22 cellular contexts compared by ENCODE assay signal in genomic region chr9:112387115-112387514, GRCh38. TPM values are rescaled to one million over a fixed set of nuclear protein-coding genes. Genes with fewer than 3 reads are reported as not detected.
DNase-seq lines count a peak whose midpoint lies in the region; ATAC-seq and TF ChIP-seq lines count a peak whose summit lies in the region.
"Had no signal": no experiment of that assay in that cellular context is flagged by ENCODE, and none has a peak within 500 bp of the region (broad histone marks: within the 10 kb centered on the region; RNA-seq: fewer than 3 reads in every experiment).

No MANE protein-coding gene starts in this region.

- peaks cover 24% of the 10 kb centered on the region for H3K4me1 Mint-ChIP-seq in activated CD8-positive, alpha-beta memory T cell treated with anti-CD3 and anti-CD28 coated beads, Interleukin-2, amount 10 ng/mL, durations not matched to agents 7 days and 5 days
- H3K4me1 Mint-ChIP-seq in CD8-positive, alpha-beta T cell (ENCODE audit: low read depth) = peaks cover 30% of the 10 kb centered on the region
- peaks cover 8 to 10% of the 10 kb centered on the region in 2 donors for H3K4me1 Mint-ChIP-seq in effector memory CD8-positive, alpha-beta T cell (ENCODE audit: low read depth in 2 of 2)

- DNase-seq in activated CD8-positive, alpha-beta memory T cell treated with anti-CD3 and anti-CD28 coated beads, Interleukin-2, amount 10 ng/mL, durations not matched to agents 7 days and 5 days = peak; percentile 55
- no peak for DNase-seq in activated CD8-positive, alpha-beta memory T cell treated with anti-CD3 and anti-CD28 coated beads for 24 hours
- no peak for DNase-seq in CD8-positive, alpha-beta T cell
- DNase-seq in effector memory CD8-positive, alpha-beta T cell = no peak
- DNase-seq in SK-N-SH = no peak
- DNase-seq: 8988T; ACHN; AML-193; BE2C; Calu3; CD4-positive, alpha-beta T cell; COR-L47; DMS53; DMS79 treated with DMSO at 0.1 percent for 48 hours; GF-D8; GOT3; HFFc6 had no signal

- TF ChIP-seq CTCF in CD8-positive, alpha-beta T cell (IDR thresholded peaks at IDR 0.05) = no peak
- no peak for TF ChIP-seq CTCF in SK-N-SH (IDR thresholded peaks at IDR 0.05)

- no peaks in the 10 kb centered on the region for H3K9me2 ChIP-seq in SK-N-SH

- no peak overlapping the region for H3K27ac ChIP-seq in CD8-positive, alpha-beta T cell (ENCODE audit: low read depth, low read length)
- H3K27ac ChIP-seq in SK-N-SH (ENCODE audit: low read depth in 2 of 2, low read length in 1 of 2) = no peak overlapping the region
- H3K27ac ChIP-seq: A549; BLaER1 treated with 17β-estradiol and CSF1 and Interleukin-3, amounts not matched to agents 10 nM and 100 nM had no signal

- no peaks in the 10 kb centered on the region for H3K27me3 Mint-ChIP-seq in activated CD8-positive, alpha-beta memory T cell treated with anti-CD3 and anti-CD28 coated beads, Interleukin-2, amount 10 ng/mL, durations not matched to agents 7 days and 5 days
- no peaks in the 10 kb centered on the region for H3K27me3 Mint-ChIP-seq in CD8-positive, alpha-beta T cell (ENCODE audit: low read depth)
- H3K27me3 Mint-ChIP-seq in effector memory CD8-positive, alpha-beta T cell = no peaks in the 10 kb centered on the region
- H3K27me3 Mint-ChIP-seq: CD4-positive, alpha-beta T cell had no signal

- no peak for TF ChIP-seq EP300 in SK-N-SH (IDR thresholded peaks at IDR 0.05; ENCODE audit: borderline replicate concordance in 1 of 2, low read depth in 1 of 2, low read length in 1 of 2)

- POLR2A ChIA-PET in CD8-positive, alpha-beta T cell (lab: Charles Lee) = no interaction called here
- POLR2A ChIA-PET in SK-N-SH (lab: Yijun Ruan, JAX) = no interaction called here

- H4K20me1 ChIP-seq in SK-N-SH (ENCODE audit: insufficient read depth) = no peaks in the 10 kb centered on the region
- H4K20me1 ChIP-seq: BLaER1 treated with 17β-estradiol and CSF1 and Interleukin-3, amounts not matched to agents 10 nM and 100 nM had no signal

- no peak for TF ChIP-seq RAD21 in SK-N-SH (IDR thresholded peaks at IDR 0.05; ENCODE audit: low read length)

- peak; percentile 49 for ATAC-seq in activated CD8-positive, alpha-beta memory T cell treated with anti-CD3 and anti-CD28 coated beads, Interleukin-2, amount 10 ng/mL, durations not matched to agents 7 days and 5 days
- ATAC-seq in CD8-positive, alpha-beta T cell = peak; percentile 38
- ATAC-seq in effector memory CD8-positive, alpha-beta T cell (replicated peaks) = peak; percentile 73
- no peak for ATAC-seq in HG03025 (IDR thresholded peaks at IDR 0.05; ENCODE audit: low FRiP score, unreplicated experiment)
- ATAC-seq: A549 had no signal

- H3K27ac Mint-ChIP-seq in activated CD8-positive, alpha-beta memory T cell treated with anti-CD3 and anti-CD28 coated beads, Interleukin-2, amount 10 ng/mL, durations not matched to agents 7 days and 5 days = no peak overlapping the region
- no peak overlapping the region for H3K27ac Mint-ChIP-seq in CD8-positive, alpha-beta T cell
- no peak overlapping the region for H3K27ac Mint-ChIP-seq in effector memory CD8-positive, alpha-beta T cell
- H3K27ac Mint-ChIP-seq: CD4-positive, alpha-beta T cell; HFFc6 had no signal

- H3K9me3 Mint-ChIP-seq in activated CD8-positive, alpha-beta memory T cell treated with anti-CD3 and anti-CD28 coated beads, Interleukin-2, amount 10 ng/mL, durations not matched to agents 7 days and 5 days (ENCODE audit: low read depth) = no peaks in the 10 kb centered on the region
- no peaks in the 10 kb centered on the region for H3K9me3 Mint-ChIP-seq in CD8-positive, alpha-beta T cell
- H3K9me3 Mint-ChIP-seq in effector memory CD8-positive, alpha-beta T cell = no peaks in the 10 kb centered on the region
- H3K9me3 Mint-ChIP-seq: CD4-positive, alpha-beta T cell; HFFc6 had no signal

- CTCF ChIA-PET in activated CD8-positive, alpha-beta memory T cell treated with anti-CD3 and anti-CD28 coated beads, Interleukin-2, amount 10 ng/mL, durations not matched to agents 7 days and 5 days (lab: Charles Lee) = no interaction called here
- CTCF ChIA-PET in CD8-positive, alpha-beta T cell (lab: Charles Lee) = no interaction called here
- CTCF ChIA-PET in SK-N-SH (lab: Yijun Ruan, JAX) = interaction anchor here (1.3 kb wide), 1 partner anchor 20 kb away, joined by 3 read pairs; no protein-coding TSS in a partner anchor

- H3K36me3 ChIP-seq in CD8-positive, alpha-beta T cell (ENCODE audit: insufficient read depth, low read length) = no peaks in the 10 kb centered on the region
- peaks cover 0 to 19% of the 10 kb centered on the region in 2 experiments for H3K36me3 ChIP-seq in SK-N-SH (replicated peaks in 1 of 2; ENCODE audit: control insufficient read depth in 1 of 2, insufficient read depth in 2 of 2, low read length in 1 of 2)
- H3K36me3 ChIP-seq: BE2C, HAP-1 had no signal

- no peaks in the 10 kb centered on the region for H3K9me3 ChIP-seq in CD8-positive, alpha-beta T cell (ENCODE audit: low read length)
- H3K9me3 ChIP-seq in SK-N-SH = no peaks in the 10 kb centered on the region
- H3K9me3 ChIP-seq: A549, BE2C, HAP-1 had no signal

- no peak overlapping the region for H3K4me2 ChIP-seq in SK-N-SH
- H3K4me2 ChIP-seq: A549; BLaER1 treated with 17β-estradiol and CSF1 and Interleukin-3, amounts not matched to agents 10 nM and 100 nM had no signal

- 97% methylated on average over 3 of the region's 3 CpGs for WGBS in SK-N-SH (ENCODE audit: low lambda C conversion rate)

- H3K4me3 Mint-ChIP-seq in activated CD8-positive, alpha-beta memory T cell treated with anti-CD3 and anti-CD28 coated beads, Interleukin-2, amount 10 ng/mL, durations not matched to agents 7 days and 5 days = no peak overlapping the region
- no peak overlapping the region for H3K4me3 Mint-ChIP-seq in CD8-positive, alpha-beta T cell
- H3K4me3 Mint-ChIP-seq in effector memory CD8-positive, alpha-beta T cell = no peak overlapping the region
- H3K4me3 Mint-ChIP-seq: CD14-positive monocyte; CD4-positive, alpha-beta T cell; HFFc6 had no signal

- peaks cover 3% of the 10 kb centered on the region for H3F3A ChIP-seq in SK-N-SH (replicated peaks; ENCODE audit: insufficient read depth)

- no peak overlapping the region for H3K4me3 ChIP-seq in CD8-positive, alpha-beta T cell (ENCODE audit: low read depth, low read length)
- H3K4me3 ChIP-seq in SK-N-SH (ENCODE audit: low read depth in 2 of 2, low read length in 1 of 2) = no peak overlapping the region
- H3K4me3 ChIP-seq: A549; BLaER1 treated with 17β-estradiol and CSF1 and Interleukin-3, amounts not matched to agents 10 nM and 100 nM; HAP-1 had no signal

- H3K4me1 ChIP-seq in CD8-positive, alpha-beta T cell (ENCODE audit: insufficient read depth, low read length) = no peaks in the 10 kb centered on the region
- peaks cover 0 to 9% of the 10 kb centered on the region in 2 experiments; a peak in 2 of 4 replicates for H3K4me1 ChIP-seq in SK-N-SH (ENCODE audit: control insufficient read depth in 1 of 2, insufficient read depth in 2 of 2, low read depth in 1 of 2, low read length in 1 of 2)
- H3K4me1 ChIP-seq: BE2C had no signal

- peaks cover 83% of the 10 kb centered on the region for H3K79me2 ChIP-seq in SK-N-SH (ENCODE audit: insufficient read depth)

- H3K27me3 ChIP-seq in CD8-positive, alpha-beta T cell (ENCODE audit: insufficient read depth, low read length) = no peaks in the 10 kb centered on the region
- no peaks in the 10 kb centered on the region for H3K27me3 ChIP-seq in SK-N-SH (ENCODE audit: insufficient read depth)
- H3K27me3 ChIP-seq: BE2C; BLaER1 treated with 17β-estradiol and CSF1 and Interleukin-3, amounts not matched to agents 10 nM and 100 nM had no signal

- H3K9ac ChIP-seq in SK-N-SH = no peak overlapping the region
- H3K9ac ChIP-seq: BLaER1 treated with 17β-estradiol and CSF1 and Interleukin-3, amounts not matched to agents 10 nM and 100 nM had no signal

- H2AFZ ChIP-seq in SK-N-SH (ENCODE audit: low read depth) = no peak overlapping the region

- H3K36me3 Mint-ChIP-seq in activated CD8-positive, alpha-beta memory T cell treated with anti-CD3 and anti-CD28 coated beads, Interleukin-2, amount 10 ng/mL, durations not matched to agents 7 days and 5 days = peaks cover 1% of the 10 kb centered on the region
- H3K36me3 Mint-ChIP-seq in CD8-positive, alpha-beta T cell = peaks cover 2% of the 10 kb centered on the region
- peaks cover 4% of the 10 kb centered on the region for H3K36me3 Mint-ChIP-seq in effector memory CD8-positive, alpha-beta T cell (ENCODE audit: insufficient read depth)

- intact Hi-C loops in CD8-positive, alpha-beta T cell (cut with DNase I, micrococcal nuclease) = no loop called here

TF ChIP-seq in SK-N-SH, 30 proteins besides CTCF, POLR2A, EP300 and RAD21 (continues in another document):
- no peak for TF ChIP-seq IRF3 (IDR thresholded peaks at IDR 0.05; ENCODE audit: low read depth, low read length)
- no peak for TF ChIP-seq FOSL2 (IDR thresholded peaks at IDR 0.05; ENCODE audit: borderline replicate concordance, low read depth)
- TF ChIP-seq USF2 (IDR thresholded peaks at IDR 0.05; ENCODE audit: borderline replicate concordance, low read depth, low read length) = no peak

RNA-seq across cellular contexts. Expression of gene HSDL2, which starts 7.2 kb away (rescaled TPM):
- 10 to 100 TPM; 18.2 to 19.3 TPM for total RNA-seq in activated CD8-positive, alpha-beta memory T cell treated with anti-CD3 and anti-CD28 coated beads, Interleukin-2, amount 10 ng/mL, durations not matched to agents 7 days and 5 days
- total RNA-seq in CD8-positive, alpha-beta T cell = 1 to 10 TPM; 3.0 to 4.0 TPM
- polyA plus RNA-seq in SK-N-SH (2012; rRNA removed) = 14.4 and 22.9 TPM in 2 replicates
- polyA plus RNA-seq in SK-N-SH (2012; cell fraction: cytosol; rRNA removed) = 26.0 and 26.7 TPM in 2 replicates
- 7.3 and 13.8 TPM in 2 replicates for polyA plus RNA-seq in SK-N-SH (2012; cell fraction: nucleus; rRNA removed)

RNA-seq across cellular contexts. Expression of gene PTBP3, which starts 53.7 kb away (rescaled TPM):
- total RNA-seq in activated CD8-positive, alpha-beta memory T cell treated with anti-CD3 and anti-CD28 coated beads, Interleukin-2, amount 10 ng/mL, durations not matched to agents 7 days and 5 days = 100 to 1,000 TPM; 152 to 186 TPM
- total RNA-seq in CD8-positive, alpha-beta T cell = 100 to 1,000 TPM in 1 of 2 experiments, 10 to 100 TPM in 1; 96.8 to 112 TPM
- 6.1 and 7.5 TPM in 2 replicates for polyA plus RNA-seq in SK-N-SH (2012; rRNA removed)
- polyA plus RNA-seq in SK-N-SH (2012; cell fraction: cytosol; rRNA removed) = 8.5 and 8.7 TPM in 2 replicates
- polyA plus RNA-seq in SK-N-SH (2012; cell fraction: nucleus; rRNA removed) = 11.6 and 33.9 TPM in 2 replicates
